In the genomic region with DNA sequence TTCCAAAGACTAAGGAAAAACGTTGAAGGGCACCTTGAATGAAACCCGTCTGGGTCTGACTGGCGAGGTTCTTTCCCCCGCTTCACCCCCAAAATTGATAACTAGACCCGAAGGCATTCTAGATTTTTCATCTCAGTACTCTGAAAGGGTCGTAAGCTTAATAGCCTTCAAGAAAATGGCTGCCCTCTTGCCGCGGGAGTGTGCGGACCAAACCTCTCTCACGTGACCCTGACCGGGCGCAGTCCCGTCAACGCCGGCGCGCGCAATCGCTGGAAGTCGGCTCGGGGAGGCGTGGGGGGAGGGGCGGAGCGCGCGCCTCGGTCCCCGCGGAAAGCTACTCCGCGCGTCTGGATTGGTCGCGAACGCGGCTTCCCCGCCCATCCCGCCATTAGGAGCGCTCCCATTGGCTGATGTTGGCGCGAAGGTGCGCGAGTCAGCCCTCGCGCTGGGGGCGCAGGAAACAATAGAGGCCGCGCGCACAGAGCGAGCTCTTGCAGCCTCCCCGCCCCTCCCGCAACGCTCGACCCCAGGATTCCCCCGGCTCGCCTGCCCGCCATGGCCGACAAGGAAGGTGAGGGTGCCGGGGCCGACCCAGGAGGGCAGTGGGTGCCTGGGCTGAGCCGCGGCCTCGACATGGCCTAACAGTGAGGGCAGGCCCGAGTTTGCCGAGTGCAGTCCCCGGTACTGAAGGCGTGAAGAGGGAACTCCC, we compare ENCODE assay signal across 8 cellular contexts. TPM values are rescaled to one million over a fixed set of nuclear protein-coding genes. Genes with fewer than 3 reads are reported as not detected.
DNase-seq lines count a peak whose midpoint lies in the region; ATAC-seq and TF ChIP-seq lines count a peak whose summit lies in the region.

Gene RBBP4, plus strand, starts transcription at position 457 of the 709 bp plus-strand sequence. Its CDS starts 99 bp downstream, at position 556.

- peak; percentile 29 for TF ChIP-seq CTCF in chondrocyte (IDR thresholded peaks at IDR 0.05)

- H3K36me3 Mint-ChIP-seq in chondrocyte (ENCODE audit: low read depth): peaks cover 10% of the 10 kb centered on the region

- H3K27me3 Mint-ChIP-seq in chondrocyte (ENCODE audit: low read depth): no peaks in the 10 kb centered on the region

- TF ChIP-seq POLR2A in GM19193 (IDR thresholded peaks at IDR 0.05; ENCODE audit: extremely low read depth, insufficient read depth, insufficient read length): peak; percentile 76

- H3K4me3 Mint-ChIP-seq in chondrocyte (ENCODE audit: unreplicated experiment): peak within 1 kb of the TSS; percentile 92

- peak within 1 kb of the TSS; percentile 99 for H3K27ac Mint-ChIP-seq in chondrocyte (ENCODE audit: unreplicated experiment)

- peak; percentile 73 for ATAC-seq in HG03439 (IDR thresholded peaks at IDR 0.05; ENCODE audit: unreplicated experiment)

- DNase-seq in AML-193 (lab: John Stamatoyannopoulos, UW) (peak; percentile 95 to 96), NCI-H510A treated with DMSO at 0.1 percent for 48 hours (lab: John Stamatoyannopoulos, UW) (peak; percentile 84), chondrocyte (ENCODE audit: low spot score) (peak; percentile 98), kidney glomerular epithelial cell (lab: John Stamatoyannopoulos, UW) (peak; percentile 94)
- peak; percentile 98 for DNase-seq in activated CD4-positive, alpha-beta T cell treated with anti-CD3 and anti-CD28 coated beads for 24 hours (ENCODE audit: low read depth in 2 of 2)
- DNase-seq in stimulated activated CD4-positive, alpha-beta T cell treated with anti-CD3 and anti-CD28 coated beads, Interleukin-1b, Interleukin-23, amount 100 ng/mL, for 1 hour (ENCODE audit: low read depth in 2 of 2): peak; percentile 96 to 98

- H3K9me3 Mint-ChIP-seq in chondrocyte (ENCODE audit: low read depth): no peaks in the 10 kb centered on the region

- peaks cover 50% of the 10 kb centered on the region for H3K4me1 Mint-ChIP-seq in chondrocyte (ENCODE audit: low read depth)

RNA-seq across cellular contexts. Expression of gene RBBP4, which starts in this region (rescaled TPM):
- 155 to 194 TPM (median 156 TPM) in 3 replicates for total RNA-seq in chondrocyte

Comparison
In these comparisons a context has a peak if more than half of its experiments do, and no peak if none do; other contexts are left out.
1. Peak in every context shown above with its lines: DNase-seq and ATAC-seq.